Comparison of ENCODE assay signal across 1 cellular context in the genomic region with DNA sequence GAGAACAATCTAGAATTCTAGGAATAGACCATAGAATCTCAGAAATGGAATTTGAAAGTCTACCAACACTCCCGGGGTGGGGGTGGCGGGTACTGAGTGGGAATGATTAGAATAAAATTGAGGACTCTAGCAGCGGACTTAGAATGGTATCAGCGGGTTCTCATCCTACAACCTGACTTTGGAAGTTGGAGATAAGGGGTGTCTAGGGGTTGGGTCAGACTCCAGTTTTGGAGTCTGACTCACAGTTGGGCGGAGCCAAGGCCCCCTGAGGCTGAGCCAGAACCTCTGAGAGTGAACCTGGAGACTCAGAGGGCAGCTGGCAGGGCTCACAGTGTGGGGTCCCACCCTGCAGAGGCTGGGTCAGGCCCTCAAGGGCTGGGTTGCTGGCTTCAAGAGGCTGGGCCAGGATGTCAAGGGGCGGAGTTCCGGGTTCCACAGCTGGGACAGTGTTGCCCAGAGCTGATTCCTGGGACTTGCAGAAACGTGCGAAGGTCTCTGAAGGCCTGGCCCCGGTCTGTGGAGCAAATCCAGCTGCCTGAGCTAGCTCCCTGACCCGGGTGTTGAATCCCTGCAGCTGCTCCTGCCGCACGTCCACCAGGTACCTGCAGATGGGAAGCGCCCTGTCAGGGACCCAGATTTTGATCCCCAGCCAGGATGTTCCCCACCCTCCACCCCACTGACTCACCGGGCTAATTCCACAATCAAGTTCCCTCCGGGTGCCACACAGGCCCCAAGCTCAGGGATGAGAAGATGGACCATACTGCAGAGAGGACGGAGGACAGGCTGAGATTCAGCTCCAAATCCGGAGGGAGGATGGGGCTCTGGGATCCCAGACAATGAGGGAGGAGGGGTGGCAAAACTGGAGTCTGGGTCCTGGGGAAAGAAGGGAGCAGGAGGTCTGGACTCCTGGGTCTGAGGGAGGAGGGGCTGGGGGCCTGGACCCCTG.
A peak's percentile ranks its signal among the peaks of the same experiment; 100 is the strongest.
TF ChIP-seq lines count a peak whose summit lies in the region.

No MANE protein-coding gene starts in this region.

TF ChIP-seq in HEK293, 187 proteins besides CTCF, POLR2A, EP300 and RAD21 (continued from another document):
- TF ChIP-seq, protein P1, sequence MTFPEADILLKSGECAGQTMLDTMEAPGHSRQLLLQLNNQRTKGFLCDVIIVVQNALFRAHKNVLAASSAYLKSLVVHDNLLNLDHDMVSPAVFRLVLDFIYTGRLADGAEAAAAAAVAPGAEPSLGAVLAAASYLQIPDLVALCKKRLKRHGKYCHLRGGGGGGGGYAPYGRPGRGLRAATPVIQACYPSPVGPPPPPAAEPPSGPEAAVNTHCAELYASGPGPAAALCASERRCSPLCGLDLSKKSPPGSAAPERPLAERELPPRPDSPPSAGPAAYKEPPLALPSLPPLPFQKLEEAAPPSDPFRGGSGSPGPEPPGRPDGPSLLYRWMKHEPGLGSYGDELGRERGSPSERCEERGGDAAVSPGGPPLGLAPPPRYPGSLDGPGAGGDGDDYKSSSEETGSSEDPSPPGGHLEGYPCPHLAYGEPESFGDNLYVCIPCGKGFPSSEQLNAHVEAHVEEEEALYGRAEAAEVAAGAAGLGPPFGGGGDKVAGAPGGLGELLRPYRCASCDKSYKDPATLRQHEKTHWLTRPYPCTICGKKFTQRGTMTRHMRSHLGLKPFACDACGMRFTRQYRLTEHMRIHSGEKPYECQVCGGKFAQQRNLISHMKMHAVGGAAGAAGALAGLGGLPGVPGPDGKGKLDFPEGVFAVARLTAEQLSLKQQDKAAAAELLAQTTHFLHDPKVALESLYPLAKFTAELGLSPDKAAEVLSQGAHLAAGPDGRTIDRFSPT (tag by site-specific recombination; IDR thresholded peaks at IDR 0.05) = peak; percentile 89
- TF ChIP-seq EGR2 (tag by site-specific recombination; IDR thresholded peaks at IDR 0.05; ENCODE audit: low read depth) (no peak), HOXC10 (CRISPR knock-in tag; IDR thresholded peaks at IDR 0.05) (no peak), GFI1B (tag by site-specific recombination; IDR thresholded peaks at IDR 0.05) (no peak), ZNF341 (tag by site-specific recombination; IDR thresholded peaks at IDR 0.05; ENCODE audit: low read depth) (no peak), ZNF747 (tag by site-specific recombination; IDR thresholded peaks at IDR 0.05) (no peak), ZNF510 (tag by site-specific recombination; IDR thresholded peaks at IDR 0.05; ENCODE audit: insufficient replicate concordance) (no peak), ZNF2 (tag by site-specific recombination; IDR thresholded peaks at IDR 0.05) (no peak), ZNF610 (tag by site-specific recombination; IDR thresholded peaks at IDR 0.05; ENCODE audit: borderline replicate concordance) (no peak), ZNF138 (tag by site-specific recombination; IDR thresholded peaks at IDR 0.05; ENCODE audit: borderline replicate concordance) (no peak), BCL11B (tag by site-specific recombination; IDR thresholded peaks at IDR 0.05; ENCODE audit: low read depth) (no peak), ZNF302 (tag by site-specific recombination; IDR thresholded peaks at IDR 0.05; ENCODE audit: low read depth) (no peak), ZNF76 (tag by site-specific recombination; IDR thresholded peaks at IDR 0.05; ENCODE audit: borderline replicate concordance, low read depth) (no peak), ZNF624 (tag by site-specific recombination; IDR thresholded peaks at IDR 0.05) (no peak), MYNN (tag by site-specific recombination; IDR thresholded peaks at IDR 0.05; ENCODE audit: borderline replicate concordance) (no peak), ZFP41 (tag by site-specific recombination; IDR thresholded peaks at IDR 0.05; ENCODE audit: borderline replicate concordance) (no peak), ZNF155 (tag by site-specific recombination; IDR thresholded peaks at IDR 0.05) (no peak)
- TF ChIP-seq, protein P2, sequence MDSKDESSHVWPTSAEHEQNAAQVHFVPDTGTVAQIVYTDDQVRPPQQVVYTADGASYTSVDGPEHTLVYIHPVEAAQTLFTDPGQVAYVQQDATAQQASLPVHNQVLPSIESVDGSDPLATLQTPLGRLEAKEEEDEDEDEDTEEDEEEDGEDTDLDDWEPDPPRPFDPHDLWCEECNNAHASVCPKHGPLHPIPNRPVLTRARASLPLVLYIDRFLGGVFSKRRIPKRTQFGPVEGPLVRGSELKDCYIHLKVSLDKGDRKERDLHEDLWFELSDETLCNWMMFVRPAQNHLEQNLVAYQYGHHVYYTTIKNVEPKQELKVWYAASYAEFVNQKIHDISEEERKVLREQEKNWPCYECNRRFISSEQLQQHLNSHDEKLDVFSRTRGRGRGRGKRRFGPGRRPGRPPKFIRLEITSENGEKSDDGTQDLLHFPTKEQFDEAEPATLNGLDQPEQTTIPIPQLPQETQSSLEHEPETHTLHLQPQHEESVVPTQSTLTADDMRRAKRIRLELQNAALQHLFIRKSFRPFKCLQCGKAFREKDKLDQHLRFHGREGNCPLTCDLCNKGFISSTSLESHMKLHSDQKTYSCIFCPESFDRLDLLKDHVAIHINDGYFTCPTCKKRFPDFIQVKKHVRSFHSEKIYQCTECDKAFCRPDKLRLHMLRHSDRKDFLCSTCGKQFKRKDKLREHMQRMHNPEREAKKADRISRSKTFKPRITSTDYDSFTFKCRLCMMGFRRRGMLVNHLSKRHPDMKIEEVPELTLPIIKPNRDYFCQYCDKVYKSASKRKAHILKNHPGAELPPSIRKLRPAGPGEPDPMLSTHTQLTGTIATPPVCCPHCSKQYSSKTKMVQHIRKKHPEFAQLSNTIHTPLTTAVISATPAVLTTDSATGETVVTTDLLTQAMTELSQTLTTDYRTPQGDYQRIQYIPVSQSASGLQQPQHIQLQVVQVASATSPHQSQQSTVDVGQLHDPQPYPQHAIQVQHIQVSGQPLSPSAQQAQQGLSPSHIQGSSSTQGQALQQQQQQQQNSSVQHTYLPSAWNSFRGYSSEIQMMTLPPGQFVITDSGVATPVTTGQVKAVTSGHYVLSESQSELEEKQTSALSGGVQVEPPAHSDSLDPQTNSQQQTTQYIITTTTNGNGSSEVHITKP (tag by site-specific recombination; IDR thresholded peaks at IDR 0.05) = peak; percentile 90
- TF ChIP-seq, protein P3, sequence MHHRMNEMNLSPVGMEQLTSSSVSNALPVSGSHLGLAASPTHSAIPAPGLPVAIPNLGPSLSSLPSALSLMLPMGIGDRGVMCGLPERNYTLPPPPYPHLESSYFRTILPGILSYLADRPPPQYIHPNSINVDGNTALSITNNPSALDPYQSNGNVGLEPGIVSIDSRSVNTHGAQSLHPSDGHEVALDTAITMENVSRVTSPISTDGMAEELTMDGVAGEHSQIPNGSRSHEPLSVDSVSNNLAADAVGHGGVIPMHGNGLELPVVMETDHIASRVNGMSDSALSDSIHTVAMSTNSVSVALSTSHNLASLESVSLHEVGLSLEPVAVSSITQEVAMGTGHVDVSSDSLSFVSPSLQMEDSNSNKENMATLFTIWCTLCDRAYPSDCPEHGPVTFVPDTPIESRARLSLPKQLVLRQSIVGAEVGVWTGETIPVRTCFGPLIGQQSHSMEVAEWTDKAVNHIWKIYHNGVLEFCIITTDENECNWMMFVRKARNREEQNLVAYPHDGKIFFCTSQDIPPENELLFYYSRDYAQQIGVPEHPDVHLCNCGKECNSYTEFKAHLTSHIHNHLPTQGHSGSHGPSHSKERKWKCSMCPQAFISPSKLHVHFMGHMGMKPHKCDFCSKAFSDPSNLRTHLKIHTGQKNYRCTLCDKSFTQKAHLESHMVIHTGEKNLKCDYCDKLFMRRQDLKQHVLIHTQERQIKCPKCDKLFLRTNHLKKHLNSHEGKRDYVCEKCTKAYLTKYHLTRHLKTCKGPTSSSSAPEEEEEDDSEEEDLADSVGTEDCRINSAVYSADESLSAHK (tag by site-specific recombination; IDR thresholded peaks at IDR 0.05) = no peak
- TF ChIP-seq, protein P4, sequence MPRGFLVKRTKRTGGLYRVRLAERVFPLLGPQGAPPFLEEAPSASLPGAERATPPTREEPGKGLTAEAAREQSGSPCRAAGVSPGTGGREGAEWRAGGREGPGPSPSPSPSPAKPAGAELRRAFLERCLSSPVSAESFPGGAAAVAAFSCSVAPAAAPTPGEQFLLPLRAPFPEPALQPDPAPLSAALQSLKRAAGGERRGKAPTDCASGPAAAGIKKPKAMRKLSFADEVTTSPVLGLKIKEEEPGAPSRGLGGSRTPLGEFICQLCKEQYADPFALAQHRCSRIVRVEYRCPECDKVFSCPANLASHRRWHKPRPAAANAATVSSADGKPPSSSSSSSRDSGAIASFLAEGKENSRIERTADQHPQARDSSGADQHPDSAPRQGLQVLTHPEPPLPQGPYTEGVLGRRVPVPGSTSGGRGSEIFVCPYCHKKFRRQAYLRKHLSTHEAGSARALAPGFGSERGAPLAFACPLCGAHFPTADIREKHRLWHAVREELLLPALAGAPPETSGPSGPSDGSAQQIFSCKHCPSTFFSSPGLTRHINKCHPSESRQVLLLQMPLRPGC (tag by site-specific recombination; IDR thresholded peaks at IDR 0.05) = no peak
- TF ChIP-seq, protein P5, sequence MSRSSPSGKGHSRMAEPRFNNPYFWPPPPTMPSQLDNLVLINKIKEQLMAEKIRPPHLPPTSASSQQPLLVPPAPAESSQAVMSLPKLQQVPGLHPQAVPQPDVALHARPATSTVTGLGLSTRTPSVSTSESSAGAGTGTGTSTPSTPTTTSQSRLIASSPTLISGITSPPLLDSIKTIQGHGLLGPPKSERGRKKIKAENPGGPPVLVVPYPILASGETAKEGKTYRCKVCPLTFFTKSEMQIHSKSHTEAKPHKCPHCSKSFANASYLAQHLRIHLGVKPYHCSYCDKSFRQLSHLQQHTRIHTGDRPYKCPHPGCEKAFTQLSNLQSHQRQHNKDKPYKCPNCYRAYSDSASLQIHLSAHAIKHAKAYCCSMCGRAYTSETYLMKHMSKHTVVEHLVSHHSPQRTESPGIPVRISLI (tag by site-specific recombination; IDR thresholded peaks at IDR 0.05) = no peak
- TF ChIP-seq, protein P6, sequence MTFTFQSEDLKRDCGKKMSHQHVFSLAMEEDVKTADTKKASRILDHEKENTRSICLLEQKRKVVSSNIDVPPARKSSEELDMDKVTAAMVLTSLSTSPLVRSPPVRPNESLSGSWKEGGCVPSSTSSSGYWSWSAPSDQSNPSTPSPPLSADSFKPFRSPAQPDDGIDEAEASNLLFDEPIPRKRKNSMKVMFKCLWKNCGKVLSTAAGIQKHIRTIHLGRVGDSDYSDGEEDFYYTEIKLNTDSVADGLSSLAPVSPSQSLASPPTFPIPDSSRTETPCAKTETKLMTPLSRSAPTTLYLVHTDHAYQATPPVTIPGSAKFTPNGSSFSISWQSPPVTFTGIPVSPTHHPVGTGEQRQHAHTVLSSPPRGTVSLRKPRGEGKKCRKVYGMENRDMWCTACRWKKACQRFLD (tag by site-specific recombination; IDR thresholded peaks at IDR 0.05) = no peak
TF ChIP-seq in HEK293: peak in this region for 34.
